Comparison of ENCODE assay signal across 13 cellular contexts in the genomic region with DNA sequence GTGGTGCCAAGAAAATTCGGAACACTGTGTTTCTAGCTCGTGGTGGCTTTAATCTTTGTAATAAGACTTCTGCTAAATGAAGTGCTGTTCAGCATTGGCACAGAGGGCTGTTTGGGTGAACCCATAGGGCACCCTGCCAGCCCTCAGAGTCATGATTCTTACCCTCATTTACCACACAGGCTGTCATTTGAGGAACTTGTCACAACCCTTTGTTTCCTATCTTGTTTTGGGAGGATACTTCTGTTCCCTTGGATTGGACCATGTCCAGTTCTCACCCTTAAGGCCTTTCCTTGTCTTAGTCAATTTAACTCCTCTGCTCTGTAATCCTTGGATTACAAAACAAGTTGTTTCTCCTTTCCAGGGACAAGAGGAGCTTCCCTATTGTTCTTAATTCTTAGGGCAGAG.
A peak's percentile ranks its signal among the peaks of the same experiment; 100 is the strongest.
DNase-seq lines count a peak whose midpoint lies in the region; ATAC-seq and TF ChIP-seq lines count a peak whose summit lies in the region.
"Had no signal": no experiment of that assay in that cellular context is flagged by ENCODE, and none has a peak within 500 bp of the region (broad histone marks: within the 10 kb centered on the region; RNA-seq: fewer than 3 reads in every experiment).

No MANE protein-coding gene starts in this region.

- intact Hi-C loops in esophagus squamous epithelium (cut with DNase I) = no loop called here

- no peaks in the 10 kb centered on the region for H3K9me3 Mint-ChIP-seq in nephron progenitor cell
- H3K9me3 Mint-ChIP-seq: activated T-cell treated with anti-CD3 and anti-CD28 coated beads, Interleukin-2, amount 50 U/mL, for 4 hours; stimulated activated naive CD8-positive, alpha-beta T cell treated with anti-CD3 and anti-CD28 coated beads, Interleukin-15, Interleukin-2, amounts not matched to agents 100 ng/mL and 50 ng/mL, for 24 hours had no signal

- H3K36me3 Mint-ChIP-seq in nephron progenitor cell (ENCODE audit: low read depth) = no peaks in the 10 kb centered on the region

- no peak overlapping the region for H3K4me3 Mint-ChIP-seq in nephron progenitor cell
- H3K4me3 Mint-ChIP-seq: activated T-cell treated with anti-CD3 and anti-CD28 coated beads, Interleukin-2, amount 50 U/mL, for 4 hours; stimulated activated naive CD8-positive, alpha-beta T cell treated with anti-CD3 and anti-CD28 coated beads, Interleukin-15, Interleukin-2, amounts not matched to agents 100 ng/mL and 50 ng/mL, for 24 hours had no signal

- no peak for ATAC-seq in HG03378 (IDR thresholded peaks at IDR 0.05; ENCODE audit: unreplicated experiment)
- ATAC-seq: activated T-cell treated with anti-CD3 and anti-CD28 coated beads, Interleukin-2, amount 50 U/mL, for 4 hours had no signal

- no peaks in the 10 kb centered on the region for H3K9me3 ChIP-seq in esophagus squamous epithelium

- TF ChIP-seq CTCF in esophagus squamous epithelium (IDR thresholded peaks at IDR 0.05) = no peak
- TF ChIP-seq CTCF in nephron progenitor cell (IDR thresholded peaks at IDR 0.05) = no peak

- peaks cover 0 to 7% (median 0%) of the 10 kb centered on the region in 4 donors for H3K27me3 ChIP-seq in esophagus squamous epithelium

- no peak overlapping the region for H3K4me3 ChIP-seq in esophagus squamous epithelium
- H3K4me3 ChIP-seq: cardiac muscle cell had no signal

- H3K4me1 ChIP-seq in esophagus squamous epithelium = peaks cover 13 to 73% (median 54%) of the 10 kb centered on the region in 3 donors

- H3K27ac Mint-ChIP-seq in nephron progenitor cell = no peak overlapping the region
- H3K27ac Mint-ChIP-seq: stimulated activated naive CD8-positive, alpha-beta T cell treated with anti-CD3 and anti-CD28 coated beads, Interleukin-15, Interleukin-2, amounts not matched to agents 100 ng/mL and 50 ng/mL, for 24 hours had no signal

- no peak for TF ChIP-seq POLR2A in esophagus squamous epithelium (IDR thresholded peaks at IDR 0.05)

- peaks cover 7% of the 10 kb centered on the region for H3K27me3 Mint-ChIP-seq in nephron progenitor cell (ENCODE audit: low read depth, poor library complexity)

- DNase-seq in DMS79 treated with DMSO at 0.1 percent for 48 hours (lab: John Stamatoyannopoulos, UW) (peak; percentile 90), NCI-H1105 (lab: John Stamatoyannopoulos, UW) (peak; percentile 11), esophagus squamous epithelium (lab: John Stamatoyannopoulos, UW) (no peak), pons (ENCODE audit: low spot score) (peak; percentile 66), DMS53 (lab: John Stamatoyannopoulos, UW) (no peak), nephron progenitor cell (no peak)
- no peak for DNase-seq in activated CD4-positive, alpha-beta T cell treated with anti-CD3 and anti-CD28 coated beads for 48 hours
- DNase-seq: activated T-cell treated with anti-CD3 and anti-CD28 coated beads, Interleukin-2, amount 50 U/mL, for 4 hours; IMR-90; NCI-H748 treated with DMSO at 0.1 percent for 48 hours had no signal

- H3K27ac ChIP-seq in esophagus squamous epithelium = peak overlapping the region; percentile 62 to 91 (median 82)
- H3K27ac ChIP-seq: cardiac muscle cell had no signal

- peaks cover 61% of the 10 kb centered on the region for H3K4me1 Mint-ChIP-seq in nephron progenitor cell

- 0 to 8% methylated on average over 2 of the region's 2 CpGs for WGBS in esophagus squamous epithelium, 2 donors

- no peaks in the 10 kb centered on the region for H3K36me3 ChIP-seq in esophagus squamous epithelium
- H3K36me3 ChIP-seq: cardiac muscle cell had no signal

Comparison
In these comparisons a context has a peak if more than half of its experiments do, and no peak if none do; other contexts are left out.
1. DNase-seq: peak in DMS79 treated with DMSO at 0.1 percent for 48 hours (single experiment), NCI-H1105 (single experiment) and pons (single experiment); none in esophagus squamous epithelium (single experiment), activated CD4-positive, alpha-beta T cell treated with anti-CD3 and anti-CD28 coated beads for 48 hours (single experiment), DMS53 (single experiment) and nephron progenitor cell (single experiment).